ENCODE assay signal across 8 cellular contexts in genomic region chr2:68362069-68362468, GRCh38. TPM values are rescaled to one million over a fixed set of nuclear protein-coding genes. Genes with fewer than 3 reads are reported as not detected.
DNase-seq lines count a peak whose midpoint lies in the region; ATAC-seq and TF ChIP-seq lines count a peak whose summit lies in the region.

No MANE protein-coding gene starts in this region.

- no peaks in the 10 kb centered on the region for H3K36me3 ChIP-seq in iPS DF 6.9 (ENCODE audit: control insufficient read depth, insufficient read depth, low read length)

- DNase-seq in NCI-H1930 (lab: John Stamatoyannopoulos, UW): peak; percentile 38 to 39
- peak; percentile 36 for DNase-seq in T1000 (lab: John Stamatoyannopoulos, UW)
- DNase-seq in astrocyte of the cerebellum (ENCODE audit: low read depth): peak; percentile 5
- DNase-seq in iPS DF 6.9 (ENCODE audit: low read depth, low spot score): peak; percentile 39
- peak; percentile 89 for DNase-seq in stimulated activated CD4-positive, alpha-beta T cell treated with anti-CD3 and anti-CD28 coated beads, Interleukin-15, amount 100 ng/mL, for 24 hours
- DNase-seq in mesenteric fat pad (ENCODE audit: low spot score): no peak

- no CpG with 5 or more reads among the region's 12 CpGs for WGBS in iPS DF 6.9 (ENCODE audit: insufficient coverage, insufficient read length)

- no peaks in the 10 kb centered on the region for H3K27me3 ChIP-seq in iPS DF 6.9 (ENCODE audit: control insufficient read depth, insufficient read depth, low read length)

- peak; percentile 46 for ATAC-seq in HG02759 (IDR thresholded peaks at IDR 0.05; ENCODE audit: unreplicated experiment)

- H3K27ac ChIP-seq in iPS DF 6.9 (ENCODE audit: low read length): no peak overlapping the region

- no peak overlapping the region for H3K4me3 ChIP-seq in astrocyte of the cerebellum (ENCODE audit: low read depth, low read length)
- no peak overlapping the region for H3K4me3 ChIP-seq in iPS DF 6.9 (ENCODE audit: low read length)

- H3K9me3 ChIP-seq in iPS DF 6.9 (ENCODE audit: control insufficient read depth, insufficient read depth, low read length): no peaks in the 10 kb centered on the region

- in situ Hi-C loops in astrocyte of the cerebellum (cut with HindIII; ENCODE audit: low sequenced_read_pairs): no loop called here

- peak; percentile 88 for TF ChIP-seq CTCF in GM12873 (IDR thresholded peaks at IDR 0.05; ENCODE audit: insufficient read depth, low read depth, low read length, missing control alignments)
- peak; percentile 57 for TF ChIP-seq CTCF in astrocyte of the cerebellum (IDR thresholded peaks at IDR 0.05; ENCODE audit: low read depth, low read length, missing control alignments)

- no peaks in the 10 kb centered on the region; the same call in 1 of the 2 replicates for H3K4me1 ChIP-seq in iPS DF 6.9 (ENCODE audit: control insufficient read depth, insufficient read depth, low read length)

RNA-seq across cellular contexts. Expression of gene PLEK, which starts 3.0 kb away (rescaled TPM):
- 30.0 TPM for total RNA-seq in mesenteric fat pad

RNA-seq across cellular contexts. Expression of gene CNRIP1, which starts 42.3 kb away (rescaled TPM):
- total RNA-seq in mesenteric fat pad: 31.6 TPM
